In genomic region chr1:88284066-88284465, GRCh38 we compare ENCODE assay signal across 24 cellular contexts.
DNase-seq lines count a peak whose midpoint lies in the region; ATAC-seq, FAIRE-seq and TF ChIP-seq lines count a peak whose summit lies in the region.
"Had no signal": no experiment of that assay in that cellular context is flagged by ENCODE, and none has a peak within 500 bp of the region (broad histone marks: within the 10 kb centered on the region; RNA-seq: fewer than 3 reads in every experiment).

No MANE protein-coding gene starts in this region.

- H3F3A ChIP-seq in GM23248 (ENCODE audit: insufficient read depth) = no peaks in the 10 kb centered on the region

- H2AFZ ChIP-seq in GM23248 = no peak overlapping the region

- H3K36me3 ChIP-seq in GM23248 (ENCODE audit: low read depth) (no peaks in the 10 kb centered on the region), adipocyte (ENCODE audit: control insufficient read depth, insufficient read depth, low read length, severe bottlenecking) (no peaks in the 10 kb centered on the region)
- H3K36me3 ChIP-seq: HAP-1 had no signal

- no peak overlapping the region for H3K4me2 ChIP-seq in GM23248 (ENCODE audit: unreplicated experiment)
- H3K4me2 ChIP-seq: A549 had no signal

- H3K27me3 ChIP-seq in GM23248 (replicated peaks; ENCODE audit: insufficient read depth) (no peaks in the 10 kb centered on the region), adipocyte (replicated peaks; ENCODE audit: control insufficient read depth, insufficient read depth, low read length) (no peaks in the 10 kb centered on the region)

- H3K9ac ChIP-seq in GM23248 (no peak overlapping the region), adipocyte (ENCODE audit: low read length) (no peak overlapping the region)

- in situ Hi-C loops in GM23248 (cut with MboI) = loop anchor here (25.0 kb wide), 1 partner anchor 997 kb away; no protein-coding TSS in a partner anchor

- FAIRE-seq in GM12891 (lab: Jason Lieb, UNC) = no peak
- FAIRE-seq: A549, G401.6, GM12878, GM18507, H54 had no signal

- H4K20me1 ChIP-seq in GM23248 (ENCODE audit: insufficient read depth) = no peaks in the 10 kb centered on the region

- ATAC-seq in HG03135 (IDR thresholded peaks at IDR 0.05; ENCODE audit: unreplicated experiment) = no peak
- ATAC-seq: A549, GM12878 had no signal

- H3K4me3 ChIP-seq in GM23248 = no peak overlapping the region
- H3K4me3 ChIP-seq in adipocyte (ENCODE audit: low read length) = no peak overlapping the region
- H3K4me3 ChIP-seq in fibroblast of the aortic adventitia (ENCODE audit: low read depth, low read length) = no peak overlapping the region
- H3K4me3 ChIP-seq: A549, GM12878, HAP-1 had no signal

- 37 to 56% methylated on average over 2 of the region's 2 CpGs for WGBS in GM23248 (ENCODE audit: low coverage in 1 of 2, low lambda C conversion rate in 2 of 2, missing lambda C conversion rate in 2 of 2), 2 experiments

- H3K9me3 ChIP-seq in GM23248 (ENCODE audit: low read depth) (no peaks in the 10 kb centered on the region), adipocyte (ENCODE audit: control insufficient read depth, low read length) (no peaks in the 10 kb centered on the region)
- H3K9me3 ChIP-seq: A549 had no signal

- H3K4me1 ChIP-seq in GM23248 (ENCODE audit: insufficient read depth) = no peaks in the 10 kb centered on the region
- H3K4me1 ChIP-seq in adipocyte (ENCODE audit: control insufficient read depth, insufficient read depth, low read length) = peaks cover 28% of the 10 kb centered on the region
- H3K4me1 ChIP-seq: A549 had no signal

- H3K27ac ChIP-seq in GM23248 (no peak overlapping the region), caudate nucleus (ENCODE audit: low read depth, low read length) (no peak overlapping the region)
- H3K27ac ChIP-seq: A549 had no signal

- no peaks in the 10 kb centered on the region for H3K9me2 ChIP-seq in GM23248 (ENCODE audit: insufficient read depth)

- H3K79me2 ChIP-seq in GM23248 (ENCODE audit: insufficient read depth) = no peaks in the 10 kb centered on the region

- no peak for TF ChIP-seq CTCF in fibroblast of the aortic adventitia (IDR thresholded peaks at IDR 0.05; ENCODE audit: insufficient read depth, low read length)

- no peak for TF ChIP-seq POLR2A in GM12891 (IDR thresholded peaks at IDR 0.05; ENCODE audit: low read depth, low read length)

- peak; percentile 28 for DNase-seq in GM23248
- DNase-seq in adipocyte (ENCODE audit: low read depth) = peak; percentile 26
- peak; percentile 19 for DNase-seq in fibroblast of gingiva (ENCODE audit: low read depth)
- peak; percentile 12 for DNase-seq in fibroblast of the aortic adventitia (ENCODE audit: low read depth)
- DNase-seq in caudate nucleus (lab: John Stamatoyannopoulos, UW) = no peak
- DNase-seq in GM12891 (ENCODE audit: insufficient read length, low spot score) = no peak
- no peak for DNase-seq in AG08396 (ENCODE audit: low spot score)
- DNase-seq: 8988T; ACHN; C1 segment of cervical spinal cord; Calu3; CD4-positive, alpha-beta memory T cell; COR-L47; DMS153; DND-41; GOT3; HFFc6 had no signal

TF ChIP-seq in GM12891, 5 proteins besides CTCF, POLR2A, EP300 and RAD21:
- TF ChIP-seq TAF1 (IDR thresholded peaks at IDR 0.05; ENCODE audit: low read depth, low read length) = no peak
- no peak for TF ChIP-seq PAX5 (IDR thresholded peaks at IDR 0.05; ENCODE audit: insufficient read depth, low read length, severe bottlenecking)
- no peak for TF ChIP-seq POLR2AphosphoS5 (IDR thresholded peaks at IDR 0.05; ENCODE audit: low read depth, low read length)
- no peak for TF ChIP-seq SPI1 (IDR thresholded peaks at IDR 0.05; ENCODE audit: low read depth, low read length)

Comparison
In these comparisons a context has a peak if more than half of its experiments do, and no peak if none do; other contexts are left out.
1. DNase-seq: peak in GM23248 (single experiment), adipocyte (single experiment), fibroblast of gingiva (single experiment) and fibroblast of the aortic adventitia (single experiment); none in caudate nucleus (0 of 61), GM12891 (single experiment) and AG08396 (single experiment).